10 cellular contexts compared by ENCODE assay signal in the genomic region with DNA sequence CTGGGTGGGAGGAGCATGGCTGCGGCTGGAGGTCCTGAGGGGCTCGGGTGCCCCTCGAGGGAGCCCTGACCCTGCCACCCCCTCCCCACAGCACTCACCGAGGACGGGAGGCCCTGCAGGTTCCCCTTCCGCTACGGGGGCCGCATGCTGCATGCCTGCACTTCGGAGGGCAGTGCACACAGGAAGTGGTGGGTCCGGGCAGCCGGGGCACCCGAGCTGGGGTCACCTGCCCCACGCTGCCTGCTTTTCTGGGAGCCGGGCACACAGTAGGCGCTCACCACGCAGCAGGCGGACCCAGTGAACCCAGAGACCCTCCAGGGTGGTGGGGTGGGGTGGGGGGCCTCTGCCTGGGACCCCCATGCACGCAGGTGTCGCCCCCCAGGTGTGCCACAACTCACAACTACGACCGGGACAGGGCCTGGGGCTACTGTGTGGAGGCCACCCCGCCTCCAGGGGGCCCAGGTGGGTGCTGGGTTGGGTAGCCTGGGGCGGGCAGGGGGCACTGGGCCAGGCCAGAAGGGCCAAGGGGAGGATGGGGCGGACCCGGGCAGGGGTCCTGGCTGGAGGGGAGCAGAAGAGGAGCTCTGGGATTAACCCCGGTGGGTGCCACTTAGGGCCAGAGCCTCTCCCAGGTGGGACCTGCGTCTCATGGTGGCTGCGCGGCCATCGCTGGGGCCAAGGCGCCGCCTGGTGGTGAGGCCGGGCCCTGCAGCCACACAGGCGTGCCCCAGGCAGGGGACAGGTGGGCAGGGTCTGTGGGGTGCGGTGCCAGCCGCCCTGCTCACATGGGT. TPM values are rescaled to one million over a fixed set of nuclear protein-coding genes. Genes with fewer than 3 reads are reported as not detected.
A peak's percentile ranks its signal among the peaks of the same experiment; 100 is the strongest.
DNase-seq lines count a peak whose midpoint lies in the region; ATAC-seq and TF ChIP-seq lines count a peak whose summit lies in the region.
"Had no signal": no experiment of that assay in that cellular context is flagged by ENCODE, and none has a peak within 500 bp of the region (broad histone marks: within the 10 kb centered on the region; RNA-seq: fewer than 3 reads in every experiment).

No MANE protein-coding gene starts in this region.

- ATAC-seq in HG03565 (IDR thresholded peaks at IDR 0.05; ENCODE audit: unreplicated experiment) (peak; percentile 51), HG02642 (IDR thresholded peaks at IDR 0.05; ENCODE audit: poor library complexity, unreplicated experiment) (no peak)

- no peaks in the 10 kb centered on the region for H3K9me3 ChIP-seq in ascending aorta
- H3K9me3 ChIP-seq: BLaER1 treated with 17β-estradiol and CSF1 and Interleukin-3, amounts not matched to agents 10 nM and 100 nM had no signal

- no peaks in the 10 kb centered on the region for H3K27me3 ChIP-seq in ascending aorta

- H3K36me3 ChIP-seq in ascending aorta, result no peaks in the 10 kb centered on the region
- H3K36me3 ChIP-seq: BLaER1 treated with 17β-estradiol and CSF1 and Interleukin-3, amounts not matched to agents 10 nM and 100 nM had no signal

- peak; percentile 97 to 99 (median 98) for TF ChIP-seq CTCF in ascending aorta (IDR thresholded peaks at IDR 0.05)

- H3K27ac ChIP-seq in ascending aorta, result no peak overlapping the region
- H3K27ac ChIP-seq: BLaER1 treated with 17β-estradiol and CSF1 and Interleukin-3, amounts not matched to agents 10 nM and 100 nM; epithelial cell of prostate had no signal

- intact Hi-C loops in ascending aorta (cut with DNase I), result loop anchor here (1.0 to 10.0 kb wide), 2 partner anchors 97 to 338 kb away; no protein-coding TSS in a partner anchor

- peak; percentile 28 to 73 (median 47) for DNase-seq in NCI-H1417 (lab: John Stamatoyannopoulos, UW)
- no peak for DNase-seq in NCI-H1417 treated with DMSO at 0.1 percent for 48 hours (lab: John Stamatoyannopoulos, UW)
- peak; percentile 26 to 67 (median 51) for DNase-seq in T-helper 2 cell
- no peak for DNase-seq in ascending aorta (ENCODE audit: low spot score in 2 of 2)
- peak; percentile 14 for DNase-seq in iris pigment epithelial cell (ENCODE audit: low read depth)
- DNase-seq in stimulated activated CD4-positive, alpha-beta T cell treated with anti-CD3 and anti-CD28 coated beads, TNF-alpha, amount 100 ng/mL, for 1 hour (ENCODE audit: low read depth in 3 of 3, low spot score in 1 of 3), result peak in 2 of 3 donors; percentile 43 to 62

- H3K4me3 ChIP-seq in ascending aorta, result no peak overlapping the region
- H3K4me3 ChIP-seq: BLaER1 treated with 17β-estradiol and CSF1 and Interleukin-3, amounts not matched to agents 10 nM and 100 nM had no signal

- peaks cover 0 to 3% of the 10 kb centered on the region in 2 donors for H3K4me1 ChIP-seq in ascending aorta

RNA-seq across cellular contexts. Expression of a gene that starts 1.4 kb away (rescaled TPM):
- 2.2 TPM for total RNA-seq in ascending aorta

RNA-seq across cellular contexts. Expression of a gene that starts 20.0 kb away (rescaled TPM):
- total RNA-seq in ascending aorta, result 33.5 TPM

Comparison
In these comparisons a context has a peak if more than half of its experiments do, and no peak if none do; other contexts are left out.
1. DNase-seq: peak in NCI-H1417 (3 of 3), T-helper 2 cell (5 of 5), iris pigment epithelial cell (single experiment) and stimulated activated CD4-positive, alpha-beta T cell treated with anti-CD3 and anti-CD28 coated beads, TNF-alpha, amount 100 ng/mL, for 1 hour (2 of 3); none in NCI-H1417 treated with DMSO at 0.1 percent for 48 hours (single experiment) and ascending aorta (0 of 2).